In genomic region chr12:39830862-39831520, GRCh38 we compare ENCODE assay signal across 23 cellular contexts.
DNase-seq lines count a peak whose midpoint lies in the region; ATAC-seq and TF ChIP-seq lines count a peak whose summit lies in the region.
"Had no signal": no experiment of that assay in that cellular context is flagged by ENCODE, and none has a peak within 500 bp of the region (broad histone marks: within the 10 kb centered on the region; RNA-seq: fewer than 3 reads in every experiment).

No MANE protein-coding gene starts in this region.

- peak overlapping the region; percentile 10 for H3K4me2 ChIP-seq in Loucy (ENCODE audit: low read depth, low read length, poor library complexity, severe bottlenecking)

- CTCF ChIA-PET in Calu3 (lab: Charles Lee), result no interaction called here

- H3K9ac ChIP-seq in Loucy (ENCODE audit: low read depth, low read length, poor library complexity, severe bottlenecking), result no peak overlapping the region

- no peaks in the 10 kb centered on the region for H3K27me3 Mint-ChIP-seq in Calu3 (ENCODE audit: unreplicated experiment)
- H3K27me3 Mint-ChIP-seq: activated CD4-positive, alpha-beta T cell treated with anti-CD3 and anti-CD28 coated beads, Interleukin-2, amount 10 ng/mL, durations not matched to agents 24 days and 14 days had no signal

- H3K4me1 ChIP-seq in Loucy (ENCODE audit: insufficient read depth, low read length, poor library complexity, severe bottlenecking), result peaks cover 12% of the 10 kb centered on the region
- no peaks in the 10 kb centered on the region for H3K4me1 ChIP-seq in mucosa of descending colon (ENCODE audit: low read depth)
- H3K4me1 ChIP-seq: prostate gland, SJSA1, upper lobe of right lung had no signal

- no TSS peak for BruUV-seq in Calu3 (replicated peaks; lab: Mats Ljungman, UMichigan)

- H3K4me3 ChIP-seq in Loucy (ENCODE audit: low read length, poor library complexity, severe bottlenecking) (no peak overlapping the region), mucosa of descending colon (no peak overlapping the region)
- H3K4me3 ChIP-seq: MG63, prostate gland, SJSA1, upper lobe of right lung had no signal

- H3K9me3 Mint-ChIP-seq in Calu3 (ENCODE audit: low read depth, unreplicated experiment), result no peaks in the 10 kb centered on the region
- H3K9me3 Mint-ChIP-seq: activated CD4-positive, alpha-beta T cell treated with anti-CD3 and anti-CD28 coated beads, Interleukin-2, amount 10 ng/mL, durations not matched to agents 24 days and 14 days; T-helper 1 cell treated with Interleukin-12 subunit alpha and Interleukin-12 subunit beta and Interleukin-4 antibody, amounts not matched to agents 30 μg/mL and 1 μg/mL, for 36 hours had no signal

- ATAC-seq in mucosa of descending colon, result peak; percentile 38
- ATAC-seq: activated T-cell treated with anti-CD3 and anti-CD28 coated beads, Interleukin-2, amount 50 U/mL, for 4 hours had no signal

- no peak overlapping the region for H2AFZ ChIP-seq in Loucy (ENCODE audit: low read length)

- DNase-seq in Calu3 (no peak), fibroblast of gingiva (ENCODE audit: low read depth) (peak; percentile 21), mucosa of descending colon (no peak), NCI-H146 treated with DMSO at 0.1 percent for 48 hours (lab: John Stamatoyannopoulos, UW; ENCODE audit: unreplicated experiment) (no peak), GM10266 (ENCODE audit: extremely low spot score) (no peak), NCI-H1436 (lab: John Stamatoyannopoulos, UW) (no peak), Kasumi-1 (lab: John Stamatoyannopoulos, UW) (no peak)
- DNase-seq: ACHN; activated CD4-positive, alpha-beta T cell treated with anti-CD3 and anti-CD28 coated beads, Interleukin-2, amount 10 ng/mL, durations not matched to agents 24 days and 14 days; activated naive CD4-positive, alpha-beta T cell; activated T-cell treated with anti-CD3 and anti-CD28 coated beads, Interleukin-2, amount 50 U/mL, for 4 hours; C1 segment of cervical spinal cord; effector CD8-positive, alpha-beta T cell; EL; erythroblast; MG63; stimulated activated CD4-positive, alpha-beta T cell treated with anti-CD3 and anti-CD28 coated beads, Interleukin-1b, Interleukin-23, amount 100 ng/mL, for 48 hours; upper lobe of right lung had no signal

- H3K9me3 ChIP-seq in Loucy (ENCODE audit: insufficient read depth, low read depth, low read length) (no peaks in the 10 kb centered on the region), mucosa of descending colon (no peaks in the 10 kb centered on the region)
- H3K9me3 ChIP-seq: Caco-2, MG63, prostate gland, SJSA1, upper lobe of right lung had no signal

- H3K27ac Mint-ChIP-seq in Calu3 (ENCODE audit: unreplicated experiment), result peak overlapping the region; percentile 50
- H3K27ac Mint-ChIP-seq: activated CD4-positive, alpha-beta T cell treated with anti-CD3 and anti-CD28 coated beads, Interleukin-2, amount 10 ng/mL, durations not matched to agents 24 days and 14 days; T-helper 1 cell treated with Interleukin-12 subunit alpha and Interleukin-12 subunit beta and Interleukin-4 antibody, amounts not matched to agents 30 μg/mL and 1 μg/mL, for 36 hours had no signal

- no peaks in the 10 kb centered on the region for H3K79me2 ChIP-seq in Loucy (ENCODE audit: insufficient read depth, low read length)

- H3F3A ChIP-seq in Loucy (ENCODE audit: low read depth), result no peaks in the 10 kb centered on the region

- no peak overlapping the region for H3K4me3 Mint-ChIP-seq in Calu3 (ENCODE audit: low read depth, unreplicated experiment)
- H3K4me3 Mint-ChIP-seq: activated CD4-positive, alpha-beta T cell treated with anti-CD3 and anti-CD28 coated beads, Interleukin-2, amount 10 ng/mL, durations not matched to agents 24 days and 14 days; activated T-cell treated with anti-CD3 and anti-CD28 coated beads, Interleukin-2, amount 50 U/mL, for 4 hours; T-helper 1 cell treated with Interleukin-12 subunit alpha and Interleukin-12 subunit beta and Interleukin-4 antibody, amounts not matched to agents 30 μg/mL and 1 μg/mL, for 36 hours had no signal

- H3K9me2 ChIP-seq in Loucy (replicated peaks; ENCODE audit: low read depth, low read length), result no peaks in the 10 kb centered on the region

- H4K20me1 ChIP-seq in Loucy (ENCODE audit: insufficient read depth, low read length, poor library complexity, severe bottlenecking), result no peaks in the 10 kb centered on the region

- TF ChIP-seq CTCF in Calu3 (IDR thresholded peaks at IDR 0.05; ENCODE audit: unreplicated experiment) (no peak), Loucy (conservative IDR thresholded peaks at IDR 0.05; ENCODE audit: low read length) (no peak; the same call in 1 of the 2 replicates), mucosa of descending colon (IDR thresholded peaks at IDR 0.05) (no peak), GM10266 (IDR thresholded peaks at IDR 0.05; ENCODE audit: control insufficient read depth, insufficient read depth, low read depth, missing control alignments) (no peak)

- H3K4me1 Mint-ChIP-seq in Calu3 (ENCODE audit: low read depth, unreplicated experiment), result no peaks in the 10 kb centered on the region
- H3K4me1 Mint-ChIP-seq: activated CD4-positive, alpha-beta T cell treated with anti-CD3 and anti-CD28 coated beads, Interleukin-2, amount 10 ng/mL, durations not matched to agents 24 days and 14 days had no signal

- H3K27me3 ChIP-seq in Loucy (ENCODE audit: insufficient read depth, low read length, poor library complexity, severe bottlenecking), result no peaks in the 10 kb centered on the region
- H3K27me3 ChIP-seq: MG63, SJSA1, upper lobe of right lung had no signal

- intact Hi-C loops in Calu3 (cut with micrococcal nuclease; ENCODE audit: unreplicated experiment) (no loop called here), mucosa of descending colon (cut with DNase I, micrococcal nuclease) (no loop called here)

- H3K36me3 ChIP-seq in Loucy (ENCODE audit: insufficient read depth, low read length), result peaks cover 8% of the 10 kb centered on the region; the same call in 1 of the 2 replicates
- no peaks in the 10 kb centered on the region for H3K36me3 ChIP-seq in mucosa of descending colon (ENCODE audit: low read depth)
- H3K36me3 ChIP-seq: MG63, prostate gland, SJSA1, upper lobe of right lung had no signal

- no peaks in the 10 kb centered on the region for H3K36me3 Mint-ChIP-seq in Calu3 (ENCODE audit: insufficient read depth, unreplicated experiment)
